19 cellular contexts compared by ENCODE assay signal in genomic region chr4:168919706-168920324, GRCh38.
A peak's percentile ranks its signal among the peaks of the same experiment; 100 is the strongest.
DNase-seq lines count a peak whose midpoint lies in the region; ATAC-seq, FAIRE-seq and TF ChIP-seq lines count a peak whose summit lies in the region.
"Had no signal": no experiment of that assay in that cellular context is flagged by ENCODE, and none has a peak within 500 bp of the region (broad histone marks: within the 10 kb centered on the region; RNA-seq: fewer than 3 reads in every experiment).

No MANE protein-coding gene starts in this region.

- H3K4me3 ChIP-seq in HUES6 (ENCODE audit: low read depth, low read length) (no peak overlapping the region), keratinocyte (ENCODE audit: control insufficient read depth in 2 of 3, extremely low read depth in 1 of 3, insufficient read depth in 2 of 3, low read depth in 1 of 3, low read length in 3 of 3) (no peak overlapping the region), smooth muscle cell (no peak overlapping the region), body of pancreas (no peak overlapping the region)
- H3K4me3 ChIP-seq: pancreas had no signal

- no peaks in the 10 kb centered on the region for H3K9me1 ChIP-seq in keratinocyte (ENCODE audit: control insufficient read depth, extremely low read depth, insufficient read depth, low read length)

- H4K20me1 ChIP-seq in keratinocyte (ENCODE audit: control insufficient read depth, extremely low read depth, insufficient read depth, low read length): no peaks in the 10 kb centered on the region
- H4K20me1 ChIP-seq in smooth muscle cell (ENCODE audit: low read depth): peaks cover 76% of the 10 kb centered on the region

- 71% methylated on average over 4 of the region's 4 CpGs for WGBS in smooth muscle cell (ENCODE audit: low lambda C conversion rate)
- WGBS in body of pancreas, 2 donors: 77 to 88% methylated on average over 4 of the region's 4 CpGs

- DNase-seq in keratinocyte (ENCODE audit: low read depth, low spot score) (no peak), smooth muscle cell (lab: John Stamatoyannopoulos, UW; ENCODE audit: unreplicated experiment) (no peak), SW 1271 (lab: John Stamatoyannopoulos, UW) (no peak), body of pancreas (no peak)
- no peak for DNase-seq in activated CD4-positive, CD25-positive, alpha-beta regulatory T cell treated with anti-CD3 and anti-CD28 coated beads, Interleukin-2, amount 50 U/mL, for 72 hours
- DNase-seq: activated naive CD8-positive, alpha-beta T cell treated with anti-CD3 and anti-CD28 coated beads, Interleukin-2, amount 10 ng/mL, durations not matched to agents 7 days and 5 days; activated T-cell treated with anti-CD3 and anti-CD28 coated beads, Interleukin-2, amount 50 U/mL, for 24 hours; COR-L47; KBM-7; NCI-H1092 treated with DMSO at 0.1 percent for 48 hours; NCI-H2171 treated with DMSO at 0.1 percent for 48 hours; pancreas; stimulated activated CD4-positive, alpha-beta T cell treated with anti-CD3 and anti-CD28 coated beads, Interleukin-12 subunit alpha, Interleukin-12 subunit beta, amount 100 ng/mL, for 4 hours; stimulated activated naive CD8-positive, alpha-beta T cell treated with anti-CD3 and anti-CD28 coated beads, Interleukin-15, Interleukin-2, amounts not matched to agents 100 U/mL and 50 U/mL, for 24 hours had no signal

- peaks cover 54% of the 10 kb centered on the region for H3K36me3 Mint-ChIP-seq in brain
- H3K36me3 Mint-ChIP-seq: activated naive CD8-positive, alpha-beta T cell treated with anti-CD3 and anti-CD28 coated beads, Interleukin-2, amount 10 ng/mL, durations not matched to agents 7 days and 5 days had no signal

- FAIRE-seq in keratinocyte (lab: Jason Lieb, UNC): peak; percentile 72
- FAIRE-seq: endothelial cell of umbilical vein, G401.6, pancreas had no signal

- H3K79me2 ChIP-seq in keratinocyte (ENCODE audit: control insufficient read depth, insufficient read depth, low read length): no peaks in the 10 kb centered on the region
- H3K79me2 ChIP-seq in smooth muscle cell (ENCODE audit: low read depth): peaks cover 12% of the 10 kb centered on the region

- H3K4me2 ChIP-seq in keratinocyte (ENCODE audit: control insufficient read depth, extremely low read depth, insufficient read depth, low read depth, low read length) (no peak overlapping the region), smooth muscle cell (no peak overlapping the region)

- H3K27ac ChIP-seq in HUES6 (ENCODE audit: low read depth, low read length) (0 out of 2 replicates have a peak overlapping the region, but pooled peaks have one; percentile 5), keratinocyte (ENCODE audit: control insufficient read depth, insufficient read depth, low read length) (no peak overlapping the region), smooth muscle cell (ENCODE audit: low read depth) (peak overlapping the region; percentile 65), body of pancreas (no peak overlapping the region)
- H3K27ac ChIP-seq: pancreas had no signal

- no peak for TF ChIP-seq POLR2A in body of pancreas (IDR thresholded peaks at IDR 0.05)

- TF ChIP-seq CTCF in brain (conservative IDR thresholded peaks at IDR 0.05): no peak
- no peak for TF ChIP-seq CTCF in keratinocyte (optimal IDR thresholded peaks at IDR 0.05 in 1 of 3, IDR thresholded peaks at IDR 0.05 in 1 of 3, conservative IDR thresholded peaks at IDR 0.05 in 1 of 3; ENCODE audit: extremely low read depth in 1 of 3, insufficient read depth in 2 of 3, low read length in 3 of 3)
- TF ChIP-seq CTCF in smooth muscle cell (IDR thresholded peaks at IDR 0.05; ENCODE audit: borderline replicate concordance, insufficient read depth, poor library complexity, severe bottlenecking): no peak
- TF ChIP-seq CTCF in body of pancreas (IDR thresholded peaks at IDR 0.05): no peak

- peak overlapping the region in 3 of 5 experiments; percentile 16 to 75 (median 66) for H3K27ac Mint-ChIP-seq in brain
- H3K27ac Mint-ChIP-seq: activated naive CD8-positive, alpha-beta T cell treated with anti-CD3 and anti-CD28 coated beads, Interleukin-2, amount 10 ng/mL, durations not matched to agents 7 days and 5 days; activated T-cell treated with anti-CD3 and anti-CD28 coated beads, Interleukin-2, amount 50 U/mL, for 24 hours had no signal

- H2AFZ ChIP-seq in keratinocyte (ENCODE audit: control insufficient read depth, low read length) (no peak overlapping the region), smooth muscle cell (ENCODE audit: low read depth) (no peak overlapping the region)

- peaks cover 81% of the 10 kb centered on the region for H3F3A ChIP-seq in smooth muscle cell (ENCODE audit: low read depth)

- dilution Hi-C loops in keratinocyte (cut with MboI; ENCODE audit: extremely low pct_ligation_motif_present, low sequenced_read_pairs): no loop called here

- H3K9ac ChIP-seq in HUES6 (ENCODE audit: low read length) (no peak overlapping the region), keratinocyte (ENCODE audit: control insufficient read depth, extremely low read depth, insufficient read depth, low read length) (no peak overlapping the region), smooth muscle cell (ENCODE audit: low read depth) (no peak overlapping the region)

- peaks cover 29% of the 10 kb centered on the region for H3K4me1 ChIP-seq in HUES6 (ENCODE audit: control insufficient read depth, insufficient read depth, low read length)
- no peaks in the 10 kb centered on the region for H3K4me1 ChIP-seq in keratinocyte (ENCODE audit: control insufficient read depth, extremely low read depth, insufficient read depth, low read length)
- no peaks in the 10 kb centered on the region for H3K4me1 ChIP-seq in smooth muscle cell (ENCODE audit: low read depth)
- no peaks in the 10 kb centered on the region for H3K4me1 ChIP-seq in body of pancreas
- H3K4me1 ChIP-seq: pancreas had no signal

- H3K27me3 ChIP-seq in HUES6 (ENCODE audit: control insufficient read depth, insufficient read depth, low read length): no peaks in the 10 kb centered on the region
- H3K27me3 ChIP-seq in keratinocyte (ENCODE audit: control insufficient read depth, extremely low read depth, insufficient read depth, low read length): no peaks in the 10 kb centered on the region
- no peaks in the 10 kb centered on the region for H3K27me3 ChIP-seq in smooth muscle cell (ENCODE audit: low read depth)
- H3K27me3 ChIP-seq in body of pancreas: no peaks in the 10 kb centered on the region
- H3K27me3 ChIP-seq: pancreas had no signal

- H3K9me3 ChIP-seq in HUES6 (ENCODE audit: control insufficient read depth, insufficient read depth, low read depth, low read length): no peaks in the 10 kb centered on the region
- no peaks in the 10 kb centered on the region for H3K9me3 ChIP-seq in keratinocyte (ENCODE audit: control insufficient read depth, low read depth, low read length)
- H3K9me3 ChIP-seq in smooth muscle cell (replicated peaks; ENCODE audit: low read depth): no peaks in the 10 kb centered on the region
- H3K9me3 ChIP-seq in body of pancreas: no peaks in the 10 kb centered on the region
- H3K9me3 ChIP-seq: pancreas had no signal

- H3K27me3 Mint-ChIP-seq in brain: no peaks in the 10 kb centered on the region
- H3K27me3 Mint-ChIP-seq: activated T-cell treated with anti-CD3 and anti-CD28 coated beads, Interleukin-2, amount 50 U/mL, for 24 hours had no signal

- H3K9me3 Mint-ChIP-seq in brain: no peaks in the 10 kb centered on the region
- H3K9me3 Mint-ChIP-seq: activated naive CD8-positive, alpha-beta T cell treated with anti-CD3 and anti-CD28 coated beads, Interleukin-2, amount 10 ng/mL, durations not matched to agents 7 days and 5 days; activated T-cell treated with anti-CD3 and anti-CD28 coated beads, Interleukin-2, amount 50 U/mL, for 24 hours had no signal

- H3K4me1 Mint-ChIP-seq in brain: peaks cover 37% of the 10 kb centered on the region

- ATAC-seq in HG03571 (IDR thresholded peaks at IDR 0.05; ENCODE audit: unreplicated experiment): no peak
- no peak for ATAC-seq in body of pancreas
- ATAC-seq: pancreas; stimulated activated naive CD8-positive, alpha-beta T cell treated with anti-CD3 and anti-CD28 coated beads, Interleukin-15, Interleukin-2, amounts not matched to agents 100 U/mL and 50 U/mL, for 24 hours had no signal

- intact Hi-C loops in body of pancreas (cut with DNase I): loop anchor here (10.0 kb wide), 1 partner anchor 205 kb away; no protein-coding TSS in a partner anchor

- no peak overlapping the region for H3K4me3 Mint-ChIP-seq in brain
- H3K4me3 Mint-ChIP-seq: activated naive CD8-positive, alpha-beta T cell treated with anti-CD3 and anti-CD28 coated beads, Interleukin-2, amount 10 ng/mL, durations not matched to agents 7 days and 5 days; activated T-cell treated with anti-CD3 and anti-CD28 coated beads, Interleukin-2, amount 50 U/mL, for 24 hours had no signal

- H3K36me3 ChIP-seq in HUES6 (ENCODE audit: control insufficient read depth, insufficient read depth, low read length) (peaks cover 26% of the 10 kb centered on the region), keratinocyte (ENCODE audit: control insufficient read depth in 2 of 2, extremely low read depth in 1 of 2, insufficient read depth in 2 of 2, low read length in 2 of 2) (peaks cover 30 to 31% of the 10 kb centered on the region in 2 experiments), smooth muscle cell (ENCODE audit: low read depth) (peaks cover 33% of the 10 kb centered on the region), body of pancreas (replicated peaks in 1 of 2; ENCODE audit: insufficient read depth in 1 of 2, low read depth in 2 of 2) (no peaks in the 10 kb centered on the region)
- H3K36me3 ChIP-seq: pancreas had no signal

Comparison
In these comparisons a context has a peak if more than half of its experiments do, and no peak if none do; other contexts are left out.
1. H3K27ac ChIP-seq: peak in HUES6 (single experiment) and smooth muscle cell (single experiment); none in keratinocyte (single experiment) and body of pancreas (0 of 4).